Comparison of ENCODE assay signal across 34 cellular contexts in genomic region chr3:59600631-59601030, GRCh38.
"Had no signal": no experiment of that assay in that cellular context is flagged by ENCODE, and none has a peak within 500 bp of the region (broad histone marks: within the 10 kb centered on the region; RNA-seq: fewer than 3 reads in every experiment).

No MANE protein-coding gene starts in this region.

- H3K27me3 ChIP-seq: MG63 had no signal

- H3K36me3 ChIP-seq: MG63 had no signal

- H3K4me2 ChIP-seq: KMS-11 had no signal

- H3K9me3 ChIP-seq: MG63 had no signal

- H3K4me3 ChIP-seq: MG63 had no signal

- H3K27ac ChIP-seq: KMS-11 had no signal

- H3K9ac ChIP-seq: KMS-11 had no signal

- DNase-seq: Karpas-422, Kasumi-1, MG63, MM.1S, MV-4-11, NCI-H1048, NCI-H1092, NCI-H1092 treated with DMSO at 0.1 percent for 48 hours, NCI-H1105, NCI-H1105 treated with DMSO at 0.1 percent for 48 hours, NCI-H1417, NCI-H1417 treated with DMSO at 0.1 percent for 48 hours, NCI-H1436, NCI-H1436 treated with DMSO at 0.1 percent for 48 hours, NCI-H146, NCI-H1694, NCI-H1694 treated with DMSO at 0.1 percent for 48 hours, NCI-H187, NCI-H187 treated with DMSO at 0.1 percent for 48 hours, NCI-H1930, NCI-H2029, NCI-H2029 treated with DMSO at 0.1 percent for 48 hours, NCI-H2081, NCI-H2081 treated with DMSO at 0.1 percent for 48 hours, NCI-H2107, NCI-H2171, NCI-H2171 treated with DMSO at 0.1 percent for 48 hours, NCI-H2227 treated with DMSO at 0.1 percent for 48 hours, NCI-H226, NCI-H345, NCI-H446, NCI-H446 treated with DMSO at 0.1 percent for 48 hours, NCI-H510A had no signal
